ENCODE assay signal across 18 cellular contexts in the genomic region with DNA sequence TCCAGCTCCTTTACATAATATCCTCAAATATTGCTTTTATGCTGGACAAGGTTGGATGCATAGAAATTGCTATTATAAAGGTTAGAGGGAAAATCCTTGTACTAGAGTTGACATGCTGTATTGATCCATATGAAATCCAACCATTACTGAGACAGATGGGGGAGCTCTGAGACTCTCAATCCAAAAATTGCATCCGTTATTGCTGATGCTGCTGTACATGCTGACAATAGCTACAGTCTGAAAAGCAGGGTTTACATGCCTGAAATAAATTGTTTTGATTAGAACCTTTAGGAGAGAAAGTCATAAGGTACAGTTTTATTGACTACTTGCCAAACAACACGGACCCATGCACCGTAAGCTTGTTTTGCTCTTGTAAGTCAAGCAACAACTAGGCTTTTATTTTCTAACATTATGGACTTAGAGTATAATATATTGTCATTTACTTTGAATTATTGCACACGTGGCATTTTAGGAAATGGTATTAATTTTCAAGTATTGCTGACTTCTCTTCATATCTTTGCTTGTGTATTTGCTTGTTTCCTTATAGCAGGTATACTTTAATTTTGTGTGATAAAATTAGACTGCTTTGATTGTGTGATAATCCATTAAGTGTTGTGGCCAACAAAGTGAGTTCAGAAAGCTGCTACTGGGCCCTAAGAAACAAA.
DNase-seq lines count a peak whose midpoint lies in the region; ATAC-seq, FAIRE-seq and TF ChIP-seq lines count a peak whose summit lies in the region.
"Had no signal": no experiment of that assay in that cellular context is flagged by ENCODE, and none has a peak within 500 bp of the region (broad histone marks: within the 10 kb centered on the region; RNA-seq: fewer than 3 reads in every experiment).

No MANE protein-coding gene starts in this region.

- WGBS in adrenal gland, 4 donors = 51 to 56% (median 53%) methylated on average over 4 of the region's 4 CpGs

- no peak overlapping the region for H3K27ac ChIP-seq in endothelial cell of umbilical vein (ENCODE audit: insufficient read depth, low read depth, low read length)
- no peak overlapping the region for H3K27ac ChIP-seq in adrenal gland
- H3K27ac ChIP-seq: BLaER1 treated with 17β-estradiol and CSF1 and Interleukin-3, amounts not matched to agents 10 nM and 100 nM; heart left ventricle; parathyroid adenoma; SK-N-MC; vagina had no signal

- no peak for FAIRE-seq in endothelial cell of umbilical vein (lab: Jason Lieb, UNC)

- no peak overlapping the region for H3K9ac ChIP-seq in endothelial cell of umbilical vein (replicated peaks; ENCODE audit: extremely low read depth, insufficient read depth, low read length)
- H3K9ac ChIP-seq: BLaER1 treated with 17β-estradiol and CSF1 and Interleukin-3, amounts not matched to agents 10 nM and 100 nM; parathyroid adenoma had no signal

- no peak overlapping the region for H3K4me2 ChIP-seq in endothelial cell of umbilical vein (ENCODE audit: insufficient read depth, low read length)
- H3K4me2 ChIP-seq: BLaER1 treated with 17β-estradiol and CSF1 and Interleukin-3, amounts not matched to agents 10 nM and 100 nM had no signal

- H3K4me1 ChIP-seq in endothelial cell of umbilical vein (ENCODE audit: control insufficient read depth, extremely low read depth, insufficient read depth, low read length) = no peaks in the 10 kb centered on the region
- no peaks in the 10 kb centered on the region for H3K4me1 ChIP-seq in adrenal gland (replicated peaks in 1 of 2)
- H3K4me1 ChIP-seq: BLaER1 treated with 17β-estradiol and CSF1 and Interleukin-3, amounts not matched to agents 10 nM and 100 nM; heart left ventricle; parathyroid adenoma; vagina had no signal

- TF ChIP-seq CTCF in endothelial cell of umbilical vein (IDR thresholded peaks at IDR 0.05; ENCODE audit: extremely low read depth in 1 of 2, insufficient read depth in 1 of 2, low read depth in 1 of 2, low read length in 2 of 2) (no peak), adrenal gland (IDR thresholded peaks at IDR 0.05) (no peak)

- H3K27me3 ChIP-seq in endothelial cell of umbilical vein (ENCODE audit: control insufficient read depth in 2 of 2, insufficient read depth in 2 of 2, low read length in 2 of 2) (no peaks in the 10 kb centered on the region), adrenal gland (no peaks in the 10 kb centered on the region)
- H3K27me3 ChIP-seq: BLaER1 treated with 17β-estradiol and CSF1 and Interleukin-3, amounts not matched to agents 10 nM and 100 nM; heart left ventricle; vagina had no signal

- H3K9me1 ChIP-seq in endothelial cell of umbilical vein (replicated peaks; ENCODE audit: control insufficient read depth, extremely low read depth, insufficient read depth, low read length) = no peaks in the 10 kb centered on the region

- POLR2A ChIA-PET in endothelial cell of umbilical vein (lab: Charles Lee) = no interaction called here

- TF ChIP-seq POLR2A in endothelial cell of umbilical vein (IDR thresholded peaks at IDR 0.05; ENCODE audit: low read depth, low read length) (no peak), adrenal gland (IDR thresholded peaks at IDR 0.05) (no peak)

- ATAC-seq in GM18511 (IDR thresholded peaks at IDR 0.05; ENCODE audit: unreplicated experiment) = no peak
- ATAC-seq: heart left ventricle; stimulated activated naive CD8-positive, alpha-beta T cell treated with anti-CD3 and anti-CD28 coated beads, Interleukin-15, amount 100 ng/mL, for 72 hours had no signal

- no peaks in the 10 kb centered on the region for H4K20me1 ChIP-seq in endothelial cell of umbilical vein (replicated peaks; ENCODE audit: control insufficient read depth, extremely low read depth, insufficient read depth, low read length)
- H4K20me1 ChIP-seq: BLaER1 treated with 17β-estradiol and CSF1 and Interleukin-3, amounts not matched to agents 10 nM and 100 nM had no signal

- no peaks in the 10 kb centered on the region for H3K79me2 ChIP-seq in endothelial cell of umbilical vein (ENCODE audit: control insufficient read depth, insufficient read depth, low read length)
- H3K79me2 ChIP-seq: parathyroid adenoma had no signal

- H2AFZ ChIP-seq in endothelial cell of umbilical vein (ENCODE audit: low read depth, low read length) = no peak overlapping the region
- H2AFZ ChIP-seq: parathyroid adenoma had no signal

- no peaks in the 10 kb centered on the region for H3K9me3 ChIP-seq in endothelial cell of umbilical vein (replicated peaks; ENCODE audit: control insufficient read depth, insufficient read depth, low read length)
- H3K9me3 ChIP-seq in adrenal gland (replicated peaks in 1 of 3) = no peaks in the 10 kb centered on the region
- H3K9me3 ChIP-seq: BLaER1 treated with 17β-estradiol and CSF1 and Interleukin-3, amounts not matched to agents 10 nM and 100 nM; heart left ventricle; vagina had no signal

- DNase-seq in DMS53 treated with DMSO at 0.1 percent for 48 hours (lab: John Stamatoyannopoulos, UW; ENCODE audit: unreplicated experiment) = peak; percentile 15
- DNase-seq in NCI-H82 treated with DMSO at 0.1 percent for 48 hours (lab: John Stamatoyannopoulos, UW; ENCODE audit: unreplicated experiment) = peak; percentile 21
- DNase-seq in endothelial cell of umbilical vein (ENCODE audit: low read depth, low spot score) = peak; percentile 8
- peak; percentile 76 for DNase-seq in midbrain (lab: John Stamatoyannopoulos, UW)
- DNase-seq in stimulated activated CD4-positive, alpha-beta T cell treated with anti-CD3 and anti-CD28 coated beads, Interleukin-4, amount 100 ng/mL, for 1 hour = no peak
- no peak for DNase-seq in ecto neural progenitor cell (ENCODE audit: low spot score)
- DNase-seq in adrenal gland = no peak
- DNase-seq: activated CD4-positive, alpha-beta memory T cell treated with anti-CD3 and anti-CD28 coated beads for 36 hours; cerebellar nuclear complex; DMS79 treated with DMSO at 0.1 percent for 48 hours; heart left ventricle; NCI-H2029 treated with DMSO at 0.1 percent for 48 hours; stimulated activated naive CD8-positive, alpha-beta T cell treated with anti-CD3 and anti-CD28 coated beads, Interleukin-15, amount 100 ng/mL, for 72 hours had no signal

- H3K36me3 ChIP-seq in endothelial cell of umbilical vein (ENCODE audit: control insufficient read depth in 2 of 2, extremely low read depth in 1 of 2, insufficient read depth in 2 of 2, low read length in 2 of 2) (no peaks in the 10 kb centered on the region), adrenal gland (replicated peaks in 1 of 2) (no peaks in the 10 kb centered on the region)
- H3K36me3 ChIP-seq: BLaER1 treated with 17β-estradiol and CSF1 and Interleukin-3, amounts not matched to agents 10 nM and 100 nM; heart left ventricle; vagina had no signal

- CTCF ChIA-PET in endothelial cell of umbilical vein (lab: Charles Lee) = interaction anchor here (1.0 to 1.8 kb wide), 7 partner anchors 10 to 853 kb away, joined by 4 to 6 read pairs (median 4); no protein-coding TSS in a partner anchor

- BruUV-seq in endothelial cell of umbilical vein (replicated peaks; lab: Mats Ljungman, UMichigan) = no TSS peak

- no peak overlapping the region for H3K4me3 ChIP-seq in endothelial cell of umbilical vein (replicated peaks in 1 of 3; ENCODE audit: insufficient read depth in 1 of 3, low read depth in 1 of 3, low read length in 3 of 3)
- H3K4me3 ChIP-seq in adrenal gland = no peak overlapping the region
- H3K4me3 ChIP-seq: BLaER1 treated with 17β-estradiol and CSF1 and Interleukin-3, amounts not matched to agents 10 nM and 100 nM; heart left ventricle; SK-N-MC; vagina had no signal

- dilution Hi-C loops in endothelial cell of umbilical vein (cut with MboI; ENCODE audit: extremely low pct_ligation_motif_present, low sequenced_read_pairs) = no loop called here

- intact Hi-C loops in endothelial cell of umbilical vein (cut with micrococcal nuclease) (loop anchor here (1.0 to 10.0 kb wide), 3 partner anchors 379 to 855 kb away; no protein-coding TSS in a partner anchor), adrenal gland (cut with DNase I) (no loop called here)

TF ChIP-seq in endothelial cell of umbilical vein, 7 proteins besides CTCF, POLR2A, EP300 and RAD21:
- TF ChIP-seq JUN (IDR thresholded peaks at IDR 0.05; ENCODE audit: borderline replicate concordance, insufficient read depth, insufficient read length, low read depth) (no peak), EZH2 (IDR thresholded peaks at IDR 0.05; ENCODE audit: borderline replicate concordance, low read depth, low read length, severe bottlenecking) (no peak), FOS (IDR thresholded peaks at IDR 0.05; ENCODE audit: borderline replicate concordance, insufficient read depth, low read length) (no peak), POLR2AphosphoS5 (IDR thresholded peaks at IDR 0.05; ENCODE audit: insufficient read depth, low read depth, low read length) (no peak), MAX (IDR thresholded peaks at IDR 0.05; ENCODE audit: insufficient read depth, insufficient read length) (no peak), GATA2 (IDR thresholded peaks at IDR 0.05; ENCODE audit: insufficient read depth, insufficient read length, low read depth, low read length) (no peak), MYC (IDR thresholded peaks at IDR 0.05; ENCODE audit: low read depth, low read length) (no peak)

Comparison
In these comparisons a context has a peak if more than half of its experiments do, and no peak if none do; other contexts are left out.
1. DNase-seq: peak in DMS53 treated with DMSO at 0.1 percent for 48 hours (single experiment), NCI-H82 treated with DMSO at 0.1 percent for 48 hours (single experiment), endothelial cell of umbilical vein (single experiment) and midbrain (single experiment); none in stimulated activated CD4-positive, alpha-beta T cell treated with anti-CD3 and anti-CD28 coated beads, Interleukin-4, amount 100 ng/mL, for 1 hour (single experiment), ecto neural progenitor cell (single experiment) and adrenal gland (0 of 7).